16 cellular contexts compared by ENCODE assay signal in the genomic region with DNA sequence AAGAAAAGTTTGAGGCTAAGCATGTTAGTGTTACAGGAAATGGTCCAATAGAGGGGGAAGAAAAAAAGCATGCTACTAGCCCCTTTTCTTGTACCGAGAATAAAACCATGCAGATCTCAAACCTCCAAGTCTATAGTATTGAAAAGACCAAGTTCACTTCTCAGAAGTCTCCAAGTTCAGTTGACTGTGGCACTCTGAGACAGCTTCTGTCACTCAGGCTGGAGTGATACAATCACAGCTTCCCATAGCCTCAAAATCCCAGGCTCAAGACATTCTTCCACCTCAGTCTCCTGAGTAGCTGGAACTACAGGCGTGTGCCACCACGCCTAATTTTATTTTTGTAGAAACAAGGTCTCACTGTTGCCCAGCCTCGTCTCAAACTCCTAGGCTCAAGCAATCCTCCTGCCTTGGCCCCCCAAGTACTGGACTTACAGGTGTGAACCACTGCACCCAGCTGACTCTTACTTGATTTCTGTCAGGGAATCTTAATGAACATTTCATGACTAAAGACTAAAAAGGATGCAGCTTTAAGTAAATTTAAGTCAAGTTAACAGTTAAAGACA. TPM values are rescaled to one million over a fixed set of nuclear protein-coding genes. Genes with fewer than 3 reads are reported as not detected.
DNase-seq lines count a peak whose midpoint lies in the region; ATAC-seq and TF ChIP-seq lines count a peak whose summit lies in the region.
"Had no signal": no experiment of that assay in that cellular context is flagged by ENCODE, and none has a peak within 500 bp of the region (broad histone marks: within the 10 kb centered on the region; RNA-seq: fewer than 3 reads in every experiment).

No MANE protein-coding gene starts in this region.

- intact Hi-C loops in CD4-positive, alpha-beta T cell (cut with DNase I, micrococcal nuclease) = loop anchor here in 1 of 2 experiments (5.0 kb wide), 1 partner anchor 270 kb away; no protein-coding TSS in a partner anchor

- CTCF ChIA-PET in CD4-positive, alpha-beta T cell (lab: Charles Lee) = interaction anchor here (3.4 kb wide), 1 partner anchor 122 kb away, joined by 11 read pairs; no protein-coding TSS in a partner anchor

- H3K27ac Mint-ChIP-seq in CD4-positive, alpha-beta T cell = peak overlapping the region; percentile 66
- H3K27ac Mint-ChIP-seq in T-helper 17 cell = peak overlapping the region; percentile 16
- peak overlapping the region; percentile 6 for H3K27ac Mint-ChIP-seq in memory B cell

- H3K9me3 Mint-ChIP-seq in CD4-positive, alpha-beta T cell = no peaks in the 10 kb centered on the region
- no peaks in the 10 kb centered on the region for H3K9me3 Mint-ChIP-seq in memory B cell

- POLR2A ChIA-PET in CD4-positive, alpha-beta T cell (lab: Charles Lee) = interaction anchor here (0.9 to 1.8 kb wide), 3 partner anchors 11 to 36 kb away, joined by 3 to 7 read pairs (median 3); partner anchors contain the start of genes ACOT13 and TDP2

- no peak overlapping the region for H3K4me3 Mint-ChIP-seq in CD4-positive, alpha-beta T cell
- no peak overlapping the region for H3K4me3 Mint-ChIP-seq in T-helper 17 cell
- H3K4me3 Mint-ChIP-seq in memory B cell = no peak overlapping the region

- no peak for TF ChIP-seq CTCF in 22Rv1 (IDR thresholded peaks at IDR 0.05)
- TF ChIP-seq CTCF in CD4-positive, alpha-beta T cell (IDR thresholded peaks at IDR 0.05) = no peak

- no peak for ATAC-seq in CD4-positive, alpha-beta T cell (ENCODE audit: poor library complexity)
- no peak for ATAC-seq in T-helper 17 cell
- ATAC-seq in memory B cell (ENCODE audit: low read depth) = no peak
- ATAC-seq in GM19452 (IDR thresholded peaks at IDR 0.05; ENCODE audit: unreplicated experiment) = no peak
- ATAC-seq: gastrocnemius medialis had no signal

- H3K9me3 ChIP-seq in CD4-positive, alpha-beta T cell (ENCODE audit: control insufficient read depth, low read length) = no peaks in the 10 kb centered on the region
- no peaks in the 10 kb centered on the region for H3K9me3 ChIP-seq in T-helper 17 cell (ENCODE audit: control insufficient read depth, low read length, poor library complexity, severe bottlenecking)
- H3K9me3 ChIP-seq: BLaER1, gastrocnemius medialis, MG63, SJSA1 had no signal

- peaks cover 76% of the 10 kb centered on the region for H3K36me3 Mint-ChIP-seq in CD4-positive, alpha-beta T cell (ENCODE audit: low read depth)
- H3K36me3 Mint-ChIP-seq in T-helper 17 cell (ENCODE audit: low read depth) = peaks cover 6% of the 10 kb centered on the region
- H3K36me3 Mint-ChIP-seq in memory B cell = peaks cover 16% of the 10 kb centered on the region

- H3K27me3 ChIP-seq in CD4-positive, alpha-beta T cell (ENCODE audit: control insufficient read depth, insufficient read depth, low read length) = no peaks in the 10 kb centered on the region
- H3K27me3 ChIP-seq: BLaER1, gastrocnemius medialis, MG63, SJSA1 had no signal

- H3K27ac ChIP-seq in 22Rv1 (0 out of 2 replicates have a peak overlapping the region, but pooled peaks have one; percentile 5), substantia nigra (ENCODE audit: low read depth, low read length, poor library complexity, severe bottlenecking) (no peak overlapping the region)
- no peak overlapping the region for H3K27ac ChIP-seq in CD4-positive, alpha-beta T cell (ENCODE audit: low read depth, low read length)
- H3K27ac ChIP-seq: BLaER1, epithelial cell of prostate, SJSA1 had no signal

- H3K4me1 Mint-ChIP-seq in CD4-positive, alpha-beta T cell (ENCODE audit: low read depth) = peaks cover 39% of the 10 kb centered on the region
- H3K4me1 Mint-ChIP-seq in T-helper 17 cell (peaks cover 14% of the 10 kb centered on the region), memory B cell (peaks cover 8% of the 10 kb centered on the region)

- DNase-seq in CD4-positive, alpha-beta T cell = no peak
- DNase-seq in T-helper 17 cell = no peak
- no peak for DNase-seq in memory B cell (ENCODE audit: low spot score in 2 of 2)
- no peak for DNase-seq in stimulated activated CD4-positive, alpha-beta T cell treated with anti-CD3 and anti-CD28 coated beads, Interleukin-1b, Interleukin-23, amount 100 ng/mL, for 48 hours
- no peak for DNase-seq in substantia nigra (lab: John Stamatoyannopoulos, UW)
- no peak for DNase-seq in CD1c-positive myeloid dendritic cell (ENCODE audit: extremely low spot score)
- DNase-seq: amniotic stem cell, gastrocnemius medialis, MG63, NCI-H2029 had no signal

- H3K27me3 Mint-ChIP-seq in CD4-positive, alpha-beta T cell = no peaks in the 10 kb centered on the region
- H3K27me3 Mint-ChIP-seq in T-helper 17 cell (no peaks in the 10 kb centered on the region), memory B cell (no peaks in the 10 kb centered on the region)

RNA-seq across cellular contexts. Expression of gene C6orf62, which starts 16.2 kb away (rescaled TPM):
- 100 to 1,000 TPM; 108 to 111 TPM for total RNA-seq in CD4-positive, alpha-beta T cell
- 100 to 1,000 TPM; 103 to 110 TPM for total RNA-seq in T-helper 17 cell

RNA-seq across cellular contexts. Expression of gene ACOT13, which starts 35.9 kb away (rescaled TPM):
- 1 to 10 TPM; 1.5 TPM for total RNA-seq in CD4-positive, alpha-beta T cell
- 1 to 10 TPM; 2.9 to 5.3 TPM for total RNA-seq in T-helper 17 cell

RNA-seq across cellular contexts. Expression of gene TDP2, which starts 36.1 kb away (rescaled TPM):
- total RNA-seq in CD4-positive, alpha-beta T cell = 10 to 100 TPM; 63.9 to 64.6 TPM
- 10 to 100 TPM; 35.6 to 42.0 TPM for total RNA-seq in T-helper 17 cell

RNA-seq across cellular contexts. Expression of gene KIAA0319, which starts 56.8 kb away (rescaled TPM):
- not detected for total RNA-seq in CD4-positive, alpha-beta T cell
- under 1 TPM; 0.07 to 0.16 TPM for total RNA-seq in T-helper 17 cell
- total RNA-seq: gastrocnemius medialis, renal cortical epithelial cell, SJSA1 had no signal

Comparison
In these comparisons a context has a peak if more than half of its experiments do, and no peak if none do; other contexts are left out.
1. H3K27ac Mint-ChIP-seq: peak in every context shown above with its lines; median percentile 66 in CD4-positive, alpha-beta T cell; 16 in T-helper 17 cell; 6 in memory B cell.